Comparison of ENCODE assay signal across 16 cellular contexts in the genomic region with DNA sequence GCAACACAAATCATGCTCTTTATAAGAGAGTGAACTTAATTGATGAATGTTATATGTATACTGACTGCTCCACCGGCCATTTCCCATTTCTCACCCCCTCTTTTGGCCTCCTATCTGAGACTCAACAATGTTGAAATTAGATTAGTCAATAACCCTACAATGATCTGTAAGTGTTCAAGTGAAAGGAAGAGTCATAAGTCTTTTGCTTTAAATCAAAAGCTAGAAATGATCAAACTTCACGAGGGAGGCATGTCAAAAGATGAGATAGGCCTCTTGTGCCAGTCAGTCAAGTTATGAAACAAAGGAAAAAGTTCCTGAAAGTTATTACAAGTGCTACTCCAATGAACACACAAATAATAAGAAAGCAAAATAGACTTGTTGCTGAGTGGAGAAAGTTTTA.
DNase-seq lines count a peak whose midpoint lies in the region; ATAC-seq lines count a peak whose summit lies in the region.
"Had no signal": no experiment of that assay in that cellular context is flagged by ENCODE, and none has a peak within 500 bp of the region (broad histone marks: within the 10 kb centered on the region; RNA-seq: fewer than 3 reads in every experiment).

No MANE protein-coding gene starts in this region.

- no peak for DNase-seq in activated T-cell treated with anti-CD3 and anti-CD28 coated beads, Interleukin-2, amount 50 U/mL, for 72 hours
- DNase-seq in activated T-cell treated with anti-CD3 and anti-CD28 coated beads, Interleukin-2, amount 50 U/mL, for 48 hours = no peak
- no peak for DNase-seq in stimulated activated naive CD8-positive, alpha-beta T cell treated with anti-CD3 and anti-CD28 coated beads, Interleukin-15, amount 100 ng/mL, for 72 hours
- DNase-seq in stimulated activated naive CD8-positive, alpha-beta T cell treated with anti-CD3 and anti-CD28 coated beads, Interleukin-15, Interleukin-2, amounts not matched to agents 100 U/mL and 50 U/mL, for 24 hours = no peak
- DNase-seq in activated naive CD8-positive, alpha-beta T cell treated with anti-CD3 and anti-CD28 coated beads for 36 hours = no peak
- DNase-seq in stimulated activated effector memory CD8-positive, alpha-beta T cell treated with anti-CD3 and anti-CD28 coated beads, Interleukin-12 subunit alpha, Interleukin-12 subunit beta, amount 100 ng/mL, for 72 hours (ENCODE audit: low spot score in 2 of 2) = no peak
- DNase-seq in effector CD8-positive, alpha-beta T cell (lab: John Stamatoyannopoulos, UW) = no peak
- DNase-seq in cerebellar cortex (ENCODE audit: low spot score) = no peak
- DNase-seq: C1 segment of cervical spinal cord; CD4-positive, alpha-beta memory T cell; DMS153; DMS79 treated with DMSO at 0.1 percent for 48 hours; EL; GOT3; H9 had no signal

- peaks cover 0 to 3% of the 10 kb centered on the region in 2 donors for H3K9me3 Mint-ChIP-seq in activated T-cell treated with anti-CD3 and anti-CD28 coated beads, Interleukin-2, amount 50 U/mL, for 72 hours
- H3K9me3 Mint-ChIP-seq in stimulated activated naive CD8-positive, alpha-beta T cell treated with anti-CD3 and anti-CD28 coated beads, Interleukin-15, amount 100 ng/mL, for 72 hours = peaks cover 15 to 18% of the 10 kb centered on the region in 2 donors
- H3K9me3 Mint-ChIP-seq in activated naive CD8-positive, alpha-beta T cell treated with anti-CD3 and anti-CD28 coated beads for 36 hours = peaks cover 8% of the 10 kb centered on the region
- no peaks in the 10 kb centered on the region for H3K9me3 Mint-ChIP-seq in stimulated activated effector memory CD8-positive, alpha-beta T cell treated with anti-CD3 and anti-CD28 coated beads, Interleukin-12 subunit alpha, Interleukin-12 subunit beta, amount 100 ng/mL, for 72 hours
- H3K9me3 Mint-ChIP-seq: H9 had no signal

- H3K27me3 Mint-ChIP-seq in activated T-cell treated with anti-CD3 and anti-CD28 coated beads, Interleukin-2, amount 50 U/mL, for 72 hours (ENCODE audit: low read depth) = peaks cover 6% of the 10 kb centered on the region
- no peaks in the 10 kb centered on the region for H3K27me3 Mint-ChIP-seq in stimulated activated naive CD8-positive, alpha-beta T cell treated with anti-CD3 and anti-CD28 coated beads, Interleukin-15, amount 100 ng/mL, for 72 hours
- H3K27me3 Mint-ChIP-seq in activated naive CD8-positive, alpha-beta T cell treated with anti-CD3 and anti-CD28 coated beads for 36 hours = no peaks in the 10 kb centered on the region
- H3K27me3 Mint-ChIP-seq: B cell; CD4-positive, alpha-beta memory T cell had no signal

- peaks cover 11 to 33% of the 10 kb centered on the region in 2 donors for H3K36me3 Mint-ChIP-seq in activated T-cell treated with anti-CD3 and anti-CD28 coated beads, Interleukin-2, amount 50 U/mL, for 72 hours (ENCODE audit: insufficient read depth in 2 of 2)
- peaks cover 74% of the 10 kb centered on the region for H3K36me3 Mint-ChIP-seq in activated naive CD8-positive, alpha-beta T cell treated with anti-CD3 and anti-CD28 coated beads for 36 hours
- no peaks in the 10 kb centered on the region for H3K36me3 Mint-ChIP-seq in stimulated activated effector memory CD8-positive, alpha-beta T cell treated with anti-CD3 and anti-CD28 coated beads, Interleukin-12 subunit alpha, Interleukin-12 subunit beta, amount 100 ng/mL, for 72 hours

- ATAC-seq in activated T-cell treated with anti-CD3 and anti-CD28 coated beads, Interleukin-2, amount 50 U/mL, for 72 hours (replicated peaks in 1 of 2) = peak in 1 of 2 donors; percentile 66
- no peak for ATAC-seq in stimulated activated naive CD8-positive, alpha-beta T cell treated with anti-CD3 and anti-CD28 coated beads, Interleukin-15, amount 100 ng/mL, for 72 hours
- ATAC-seq in stimulated activated naive CD8-positive, alpha-beta T cell treated with anti-CD3 and anti-CD28 coated beads, Interleukin-15, Interleukin-2, amounts not matched to agents 100 U/mL and 50 U/mL, for 24 hours = no peak
- ATAC-seq in stimulated activated effector memory CD8-positive, alpha-beta T cell treated with anti-CD3 and anti-CD28 coated beads, Interleukin-12 subunit alpha, Interleukin-12 subunit beta, amount 100 ng/mL, for 72 hours = peak; percentile 46

- H3K27ac Mint-ChIP-seq in activated T-cell treated with anti-CD3 and anti-CD28 coated beads, Interleukin-2, amount 50 U/mL, for 72 hours = peak overlapping the region; percentile 17
- peak overlapping the region; percentile 65 to 93 for H3K27ac Mint-ChIP-seq in stimulated activated naive CD8-positive, alpha-beta T cell treated with anti-CD3 and anti-CD28 coated beads, Interleukin-15, amount 100 ng/mL, for 72 hours
- peak overlapping the region; percentile 91 for H3K27ac Mint-ChIP-seq in activated naive CD8-positive, alpha-beta T cell treated with anti-CD3 and anti-CD28 coated beads for 36 hours
- H3K27ac Mint-ChIP-seq in stimulated activated effector memory CD8-positive, alpha-beta T cell treated with anti-CD3 and anti-CD28 coated beads, Interleukin-12 subunit alpha, Interleukin-12 subunit beta, amount 100 ng/mL, for 72 hours = no peak overlapping the region
- H3K27ac Mint-ChIP-seq: B cell, H9 had no signal

- peak overlapping the region in 1 of 2 donors; percentile 50 for H3K4me3 Mint-ChIP-seq in activated T-cell treated with anti-CD3 and anti-CD28 coated beads, Interleukin-2, amount 50 U/mL, for 72 hours
- H3K4me3 Mint-ChIP-seq in stimulated activated naive CD8-positive, alpha-beta T cell treated with anti-CD3 and anti-CD28 coated beads, Interleukin-15, amount 100 ng/mL, for 72 hours = peak overlapping the region; percentile 28 to 40
- no peak overlapping the region for H3K4me3 Mint-ChIP-seq in activated naive CD8-positive, alpha-beta T cell treated with anti-CD3 and anti-CD28 coated beads for 36 hours
- H3K4me3 Mint-ChIP-seq in stimulated activated effector memory CD8-positive, alpha-beta T cell treated with anti-CD3 and anti-CD28 coated beads, Interleukin-12 subunit alpha, Interleukin-12 subunit beta, amount 100 ng/mL, for 72 hours = no peak overlapping the region
- H3K4me3 Mint-ChIP-seq: B cell, H9 had no signal

- H3K4me1 Mint-ChIP-seq in activated T-cell treated with anti-CD3 and anti-CD28 coated beads, Interleukin-2, amount 50 U/mL, for 72 hours (ENCODE audit: low read depth) = peaks cover 37% of the 10 kb centered on the region
- peaks cover 41% of the 10 kb centered on the region for H3K4me1 Mint-ChIP-seq in stimulated activated naive CD8-positive, alpha-beta T cell treated with anti-CD3 and anti-CD28 coated beads, Interleukin-15, amount 100 ng/mL, for 72 hours
- peaks cover 24% of the 10 kb centered on the region for H3K4me1 Mint-ChIP-seq in activated naive CD8-positive, alpha-beta T cell treated with anti-CD3 and anti-CD28 coated beads for 36 hours
- H3K4me1 Mint-ChIP-seq in stimulated activated effector memory CD8-positive, alpha-beta T cell treated with anti-CD3 and anti-CD28 coated beads, Interleukin-12 subunit alpha, Interleukin-12 subunit beta, amount 100 ng/mL, for 72 hours = peaks cover 33% of the 10 kb centered on the region
- H3K4me1 Mint-ChIP-seq: B cell, H9 had no signal

Comparison
In these comparisons a context has a peak if more than half of its experiments do, and no peak if none do; other contexts are left out.
1. H3K4me3 Mint-ChIP-seq: peak in stimulated activated naive CD8-positive, alpha-beta T cell treated with anti-CD3 and anti-CD28 coated beads, Interleukin-15, amount 100 ng/mL, for 72 hours (2 of 2); none in activated naive CD8-positive, alpha-beta T cell treated with anti-CD3 and anti-CD28 coated beads for 36 hours (single experiment) and stimulated activated effector memory CD8-positive, alpha-beta T cell treated with anti-CD3 and anti-CD28 coated beads, Interleukin-12 subunit alpha, Interleukin-12 subunit beta, amount 100 ng/mL, for 72 hours (single experiment).